ENCODE assay signal across 16 cellular contexts in the genomic region with DNA sequence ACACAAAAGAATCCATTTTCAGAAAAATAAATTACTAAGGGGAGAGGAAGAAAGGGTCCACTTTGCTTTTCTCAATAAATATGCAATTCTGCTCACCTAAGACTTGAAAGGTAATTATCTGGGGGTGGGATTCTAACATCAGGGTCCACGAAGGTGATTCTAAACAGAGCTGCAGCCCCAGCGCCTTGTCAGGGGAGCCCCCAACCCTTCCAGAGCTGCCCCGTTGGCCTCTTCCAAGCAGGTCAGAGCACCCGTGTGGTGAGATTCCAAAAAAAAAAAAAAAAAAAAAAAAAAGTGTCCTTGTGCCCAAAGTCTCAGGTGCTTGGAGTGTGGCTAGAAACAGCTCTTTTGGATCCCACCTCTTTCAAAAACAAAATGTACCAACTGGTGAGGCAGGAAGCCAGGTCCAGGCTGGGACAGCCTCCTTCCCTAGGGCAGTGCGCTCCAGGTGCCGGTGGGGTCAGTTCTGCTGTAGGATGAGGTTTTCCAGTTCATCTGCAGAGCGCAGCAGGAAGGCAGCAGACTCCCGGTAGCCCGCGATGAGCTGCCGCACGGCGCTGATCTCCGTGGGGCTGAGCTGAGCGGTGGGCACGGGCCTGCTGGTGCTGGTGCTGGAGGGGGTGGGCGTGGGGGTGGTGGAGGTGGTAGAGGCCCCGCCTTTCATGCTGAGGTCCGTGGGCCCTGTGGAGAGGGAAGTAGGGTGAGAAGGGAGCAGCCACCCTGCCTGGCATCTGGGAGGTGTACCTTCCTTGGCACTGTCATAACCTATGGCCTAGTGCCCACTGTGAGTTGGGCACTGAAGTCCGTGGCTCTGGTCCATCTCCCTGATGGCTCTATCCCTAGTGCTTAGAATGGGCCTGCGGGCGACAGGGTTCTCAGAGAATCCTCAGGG.
DNase-seq lines count a peak whose midpoint lies in the region; ATAC-seq and TF ChIP-seq lines count a peak whose summit lies in the region.
"Had no signal": no experiment of that assay in that cellular context is flagged by ENCODE, and none has a peak within 500 bp of the region (broad histone marks: within the 10 kb centered on the region; RNA-seq: fewer than 3 reads in every experiment).

No MANE protein-coding gene starts in this region.

- no peaks in the 10 kb centered on the region for H3K27me3 Mint-ChIP-seq in natural killer cell treated with Interleukin-12 subunit alpha and Interleukin-12 subunit beta and Interleukin-15 and Interleukin-18, amount 100 ng/mL, for 72 hours
- H3K27me3 Mint-ChIP-seq: activated CD4-positive, alpha-beta memory T cell treated with anti-CD3 and anti-CD28 coated beads for 36 hours had no signal

- H3K4me1 Mint-ChIP-seq in natural killer cell treated with Interleukin-12 subunit alpha and Interleukin-12 subunit beta and Interleukin-15 and Interleukin-18, amount 100 ng/mL, for 72 hours (ENCODE audit: low read depth in 2 of 2), result peaks cover 20 to 25% of the 10 kb centered on the region in 2 donors

- no peaks in the 10 kb centered on the region for H3K36me3 Mint-ChIP-seq in natural killer cell treated with Interleukin-12 subunit alpha and Interleukin-12 subunit beta and Interleukin-15 and Interleukin-18, amount 100 ng/mL, for 72 hours

- CTCF ChIA-PET in HEK293 (lab: Yijun Ruan, JAX), result interaction anchor here (0.7 kb wide), 1 partner anchor 9 kb away, joined by 3 read pairs; no protein-coding TSS in a partner anchor

- H3K36me3 ChIP-seq in BE2C, result peaks cover 51% of the 10 kb centered on the region
- peaks cover 0 to 67% of the 10 kb centered on the region in 2 experiments; a peak in 1 of 3 replicates for H3K36me3 ChIP-seq in HEK293 (ENCODE audit: control insufficient read depth in 2 of 2, insufficient read depth in 1 of 2, low read length in 2 of 2)

- POLR2A ChIA-PET in HEK293 (lab: Yijun Ruan, JAX), result interaction anchor here (0.6 kb wide), 1 partner anchor 8 kb away, joined by 5 read pairs; no protein-coding TSS in a partner anchor

- no peak for TF ChIP-seq CTCF in BE2C (IDR thresholded peaks at IDR 0.05; ENCODE audit: low read depth, low read length)
- no peak for TF ChIP-seq CTCF in HEK293 (tag by site-specific recombination; IDR thresholded peaks at IDR 0.05)

- H3K9me3 ChIP-seq in BE2C (no peaks in the 10 kb centered on the region), HEK293 (ENCODE audit: control insufficient read depth, insufficient read depth, low read depth, low read length) (no peaks in the 10 kb centered on the region)

- H3K27ac ChIP-seq in HEK293 (ENCODE audit: extremely low read depth, low read depth, low read length), result no peak overlapping the region
- H3K27ac ChIP-seq: parathyroid adenoma had no signal

- H3K4me1 ChIP-seq in BE2C (peaks cover 58% of the 10 kb centered on the region), HEK293 (ENCODE audit: control insufficient read depth, insufficient read depth, low read length) (no peaks in the 10 kb centered on the region)

- DNase-seq in BE2C (peak; percentile 12), ecto neural progenitor cell (ENCODE audit: low spot score) (peak; percentile 31), NCI-H128 (lab: John Stamatoyannopoulos, UW; ENCODE audit: unreplicated experiment) (no peak), SKM-1 treated with dmso at 0.1 percent for 144 hours (lab: John Stamatoyannopoulos, UW; ENCODE audit: unreplicated experiment) (no peak), nucleus accumbens (lab: John Stamatoyannopoulos, UW) (no peak)
- DNase-seq in natural killer cell treated with Interleukin-12 subunit alpha and Interleukin-12 subunit beta and Interleukin-15 and Interleukin-18, amount 100 ng/mL, for 72 hours (ENCODE audit: low spot score), result peak; percentile 44
- DNase-seq in stimulated activated CD4-positive, alpha-beta T cell treated with anti-CD3 and anti-CD28 coated beads, Interleukin-12 subunit alpha, Interleukin-12 subunit beta, amount 100 ng/mL, for 4 hours, result no peak
- DNase-seq: activated CD4-positive, alpha-beta memory T cell treated with anti-CD3 and anti-CD28 coated beads for 36 hours; HCEC 1CT; left cardiac atrium; NCI-H1092 treated with DMSO at 0.1 percent for 48 hours; NCI-H446 treated with DMSO at 0.1 percent for 48 hours; PC-3; stimulated activated CD4-positive, alpha-beta T cell treated with anti-CD3 and anti-CD28 coated beads, Interleukin-2, amount 100 ng/mL, for 24 hours had no signal

- no peaks in the 10 kb centered on the region for H3K27me3 ChIP-seq in BE2C

- ATAC-seq in natural killer cell treated with Interleukin-12 subunit alpha and Interleukin-12 subunit beta and Interleukin-15 and Interleukin-18, amount 100 ng/mL, for 72 hours, result no peak
- ATAC-seq: PC-3 had no signal

- peak overlapping the region; percentile 26 to 76 for H3K27ac Mint-ChIP-seq in natural killer cell treated with Interleukin-12 subunit alpha and Interleukin-12 subunit beta and Interleukin-15 and Interleukin-18, amount 100 ng/mL, for 72 hours

- no peaks in the 10 kb centered on the region for H3K9me3 Mint-ChIP-seq in natural killer cell treated with Interleukin-12 subunit alpha and Interleukin-12 subunit beta and Interleukin-15 and Interleukin-18, amount 100 ng/mL, for 72 hours
- H3K9me3 Mint-ChIP-seq: activated CD4-positive, alpha-beta memory T cell treated with anti-CD3 and anti-CD28 coated beads for 36 hours had no signal

- H3K4me3 Mint-ChIP-seq in natural killer cell treated with Interleukin-12 subunit alpha and Interleukin-12 subunit beta and Interleukin-15 and Interleukin-18, amount 100 ng/mL, for 72 hours, result no peak overlapping the region
- H3K4me3 Mint-ChIP-seq: activated CD4-positive, alpha-beta memory T cell treated with anti-CD3 and anti-CD28 coated beads for 36 hours had no signal

- no peak overlapping the region for H3K4me3 ChIP-seq in BE2C (ENCODE audit: low read depth, low read length)
- no peak overlapping the region for H3K4me3 ChIP-seq in HEK293 (ENCODE audit: low read depth, low read length)

TF ChIP-seq in HEK293, 187 proteins besides CTCF, POLR2A, EP300 and RAD21:
- TF ChIP-seq SCRT1 (tag by site-specific recombination; IDR thresholded peaks at IDR 0.05; ENCODE audit: borderline replicate concordance) (no peak), ZNF416 (tag by site-specific recombination; IDR thresholded peaks at IDR 0.05) (no peak), ZNF221 (tag by site-specific recombination; IDR thresholded peaks at IDR 0.05; ENCODE audit: borderline replicate concordance) (no peak), ZFHX2 (tag by site-specific recombination; conservative IDR thresholded peaks at IDR 0.05) (0 out of 2 replicates have a peak, but pooled peaks have one; percentile 26), ZNF626 (tag by site-specific recombination; IDR thresholded peaks at IDR 0.05) (no peak), MYNN (tag by site-specific recombination; IDR thresholded peaks at IDR 0.05; ENCODE audit: borderline replicate concordance) (no peak)

Comparison
In these comparisons a context has a peak if more than half of its experiments do, and no peak if none do; other contexts are left out.
1. DNase-seq: peak in BE2C (single experiment), ecto neural progenitor cell (single experiment) and natural killer cell treated with Interleukin-12 subunit alpha and Interleukin-12 subunit beta and Interleukin-15 and Interleukin-18, amount 100 ng/mL, for 72 hours (single experiment); none in stimulated activated CD4-positive, alpha-beta T cell treated with anti-CD3 and anti-CD28 coated beads, Interleukin-12 subunit alpha, Interleukin-12 subunit beta, amount 100 ng/mL, for 4 hours (single experiment), NCI-H128 (single experiment), SKM-1 treated with dmso at 0.1 percent for 144 hours (single experiment) and nucleus accumbens (0 of 56).